In the genomic region with DNA sequence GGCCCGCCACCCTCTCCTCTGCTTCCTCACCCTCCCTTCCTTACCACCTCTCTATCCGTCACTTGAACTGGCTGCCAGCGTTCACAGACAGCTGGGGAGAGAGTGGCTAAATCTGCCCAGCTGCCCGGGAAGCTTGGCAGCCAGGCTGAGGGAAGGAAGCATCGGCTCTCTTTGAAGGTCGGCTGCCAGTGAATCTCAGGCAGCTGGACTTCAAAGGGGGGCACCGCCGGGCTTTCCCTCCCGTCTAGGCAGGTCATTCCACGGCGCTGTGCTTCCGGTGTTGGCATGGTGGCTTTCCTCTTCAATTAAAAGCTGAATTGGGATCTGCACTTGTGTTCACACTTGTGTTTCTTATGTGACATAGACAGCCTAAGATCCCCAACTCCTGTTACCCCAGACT, we compare ENCODE assay signal across 7 cellular contexts.
DNase-seq lines count a peak whose midpoint lies in the region; ATAC-seq and TF ChIP-seq lines count a peak whose summit lies in the region.

No MANE protein-coding gene starts in this region.

- 43 to 67% methylated on average over 10 to 12 of the region's 12 CpGs for WGBS in transverse colon (ENCODE audit: low coverage in 1 of 2), 2 donors
- WGBS in hepatocyte (ENCODE audit: low lambda C conversion rate, missing lambda C conversion rate), result 84% methylated on average over 12 of the region's 12 CpGs

- no peaks in the 10 kb centered on the region for H4K20me1 ChIP-seq in hepatocyte (ENCODE audit: insufficient read depth, poor library complexity, severe bottlenecking)

- no peak for ATAC-seq in HG03342 (IDR thresholded peaks at IDR 0.05; ENCODE audit: unreplicated experiment)
- no peak for ATAC-seq in natural killer cell treated with Interleukin-12 subunit alpha and Interleukin-12 subunit beta and Interleukin-15 and Interleukin-18, amount 100 ng/mL, for 72 hours

- H3K4me1 Mint-ChIP-seq in natural killer cell treated with Interleukin-12 subunit alpha and Interleukin-12 subunit beta and Interleukin-15 and Interleukin-18, amount 100 ng/mL, for 72 hours (ENCODE audit: low read depth in 2 of 2), result peaks cover 0 to 5% of the 10 kb centered on the region in 2 donors

- H3K79me2 ChIP-seq in hepatocyte, result no peaks in the 10 kb centered on the region

- H3K36me3 ChIP-seq in transverse colon, result no peaks in the 10 kb centered on the region
- no peaks in the 10 kb centered on the region for H3K36me3 ChIP-seq in hepatocyte (replicated peaks; ENCODE audit: insufficient read depth, low read depth)

- no peak for TF ChIP-seq EP300 in transverse colon (IDR thresholded peaks at IDR 0.05; ENCODE audit: low read depth)

- H3K9me3 ChIP-seq in transverse colon, result no peaks in the 10 kb centered on the region
- no peaks in the 10 kb centered on the region for H3K9me3 ChIP-seq in hepatocyte (ENCODE audit: low read depth)

- no peak overlapping the region for H2AFZ ChIP-seq in hepatocyte

- in situ Hi-C loops in transverse colon (cut with MboI; ENCODE audit: low pct_ligation_motif_present in 1 of 4, low pct_unique_long_range_greater_than_20kb in 1 of 4, low sequenced_read_pairs in 3 of 4), result no loop called here

- no peak overlapping the region for H3K4me2 ChIP-seq in hepatocyte

- intact Hi-C loops in transverse colon (cut with DNase I; ENCODE audit: low total_unique reads), result loop anchor here (5.0 kb wide), 1 partner anchor 171 kb away; no protein-coding TSS in a partner anchor

- H3K36me3 Mint-ChIP-seq in natural killer cell treated with Interleukin-12 subunit alpha and Interleukin-12 subunit beta and Interleukin-15 and Interleukin-18, amount 100 ng/mL, for 72 hours, result no peaks in the 10 kb centered on the region

- H3K27ac Mint-ChIP-seq in natural killer cell treated with Interleukin-12 subunit alpha and Interleukin-12 subunit beta and Interleukin-15 and Interleukin-18, amount 100 ng/mL, for 72 hours, result no peak overlapping the region

- TF ChIP-seq POLR2A in transverse colon (IDR thresholded peaks at IDR 0.05), result no peak

- no peak overlapping the region for H3K4me3 ChIP-seq in transverse colon
- no peak overlapping the region for H3K4me3 ChIP-seq in hepatocyte

- no peaks in the 10 kb centered on the region for H3K9me3 Mint-ChIP-seq in natural killer cell treated with Interleukin-12 subunit alpha and Interleukin-12 subunit beta and Interleukin-15 and Interleukin-18, amount 100 ng/mL, for 72 hours

- no peak overlapping the region for H3K4me3 Mint-ChIP-seq in natural killer cell treated with Interleukin-12 subunit alpha and Interleukin-12 subunit beta and Interleukin-15 and Interleukin-18, amount 100 ng/mL, for 72 hours

- H3K27ac ChIP-seq in transverse colon (peak overlapping the region in 3 of 4 donors; percentile 24 to 57 (median 38)), hepatocyte (no peak overlapping the region)

- H3K27me3 ChIP-seq in transverse colon (no peaks in the 10 kb centered on the region), hepatocyte (no peaks in the 10 kb centered on the region)

- TF ChIP-seq CTCF in transverse colon (IDR thresholded peaks at IDR 0.05), result no peak
- TF ChIP-seq CTCF in hepatocyte (IDR thresholded peaks at IDR 0.05; ENCODE audit: poor library complexity), result no peak

- peaks cover 5 to 43% (median 20%) of the 10 kb centered on the region in 4 donors for H3K4me1 ChIP-seq in transverse colon
- peaks cover 19% of the 10 kb centered on the region for H3K4me1 ChIP-seq in hepatocyte (ENCODE audit: insufficient read depth)

- H3K9me2 ChIP-seq in hepatocyte (replicated peaks; ENCODE audit: insufficient read depth), result no peaks in the 10 kb centered on the region

- no peaks in the 10 kb centered on the region for H3K27me3 Mint-ChIP-seq in natural killer cell treated with Interleukin-12 subunit alpha and Interleukin-12 subunit beta and Interleukin-15 and Interleukin-18, amount 100 ng/mL, for 72 hours

- DNase-seq in NCI-H2107 treated with DMSO at 0.1 percent for 48 hours (lab: John Stamatoyannopoulos, UW; ENCODE audit: unreplicated experiment), result peak; percentile 59
- DNase-seq in dermis microvascular lymphatic vessel endothelial cell (ENCODE audit: low read depth in 2 of 2), result peak; percentile 24 to 91
- DNase-seq in lung microvascular endothelial cell (ENCODE audit: low read depth in 2 of 2), result peak; percentile 57 to 85
- peak; percentile 48 for DNase-seq in transverse colon
- DNase-seq in hepatocyte (ENCODE audit: low spot score), result no peak
- no peak for DNase-seq in natural killer cell treated with Interleukin-12 subunit alpha and Interleukin-12 subunit beta and Interleukin-15 and Interleukin-18, amount 100 ng/mL, for 72 hours (ENCODE audit: low spot score)

Comparison
In these comparisons a context has a peak if more than half of its experiments do, and no peak if none do; other contexts are left out.
1. DNase-seq: peak in NCI-H2107 treated with DMSO at 0.1 percent for 48 hours (single experiment), dermis microvascular lymphatic vessel endothelial cell (2 of 2), lung microvascular endothelial cell (2 of 2) and transverse colon (single experiment); none in hepatocyte (single experiment) and natural killer cell treated with Interleukin-12 subunit alpha and Interleukin-12 subunit beta and Interleukin-15 and Interleukin-18, amount 100 ng/mL, for 72 hours (single experiment).